Comparison of ENCODE assay signal across 8 cellular contexts in the genomic region with DNA sequence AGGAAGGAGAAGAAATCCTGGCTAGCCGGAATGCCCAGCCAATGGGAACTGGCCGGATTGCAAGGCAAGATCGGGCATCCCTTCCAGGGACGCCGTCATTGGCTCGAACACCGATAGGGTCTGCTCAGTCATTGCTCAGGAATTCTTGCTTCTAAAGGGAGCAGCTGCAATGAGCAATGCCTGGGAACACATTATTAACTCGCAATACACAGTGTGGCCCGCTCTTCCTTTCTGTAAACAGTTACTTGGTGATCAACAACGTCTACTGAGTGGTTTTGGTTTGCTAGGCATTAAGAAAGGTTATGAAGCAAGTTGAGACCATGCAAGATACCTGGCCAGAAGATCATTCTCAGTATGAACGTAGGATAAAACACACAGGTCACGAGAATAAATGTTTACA.
DNase-seq lines count a peak whose midpoint lies in the region; ATAC-seq and TF ChIP-seq lines count a peak whose summit lies in the region.

No MANE protein-coding gene starts in this region.

- TF ChIP-seq CTCF in CD4-positive, alpha-beta T cell (IDR thresholded peaks at IDR 0.05) = no peak
- no peak for TF ChIP-seq CTCF in lower lobe of right lung (IDR thresholded peaks at IDR 0.05)

- H3K27me3 Mint-ChIP-seq in CD4-positive, alpha-beta T cell = no peaks in the 10 kb centered on the region

- DNase-seq in CD4-positive, alpha-beta T cell = no peak
- DNase-seq in astrocyte of the hippocampus (ENCODE audit: low read depth, low spot score) (peak; percentile 96), lower lobe of right lung (peak; percentile 69), pons (ENCODE audit: low spot score) (no peak), NCI-H524 treated with DMSO at 0.1 percent for 48 hours (lab: John Stamatoyannopoulos, UW) (no peak), NCI-H510A treated with DMSO at 0.1 percent for 48 hours (lab: John Stamatoyannopoulos, UW) (no peak)
- DNase-seq in activated CD4-positive, CD25-positive, alpha-beta regulatory T cell treated with anti-CD3 and anti-CD28 coated beads, Interleukin-2, amount 50 U/mL, for 72 hours = no peak

- peak; percentile 20 for ATAC-seq in CD4-positive, alpha-beta T cell (ENCODE audit: poor library complexity)
- ATAC-seq in HG03108 (IDR thresholded peaks at IDR 0.05; ENCODE audit: unreplicated experiment) = peak; percentile 37
- peak; percentile 88 to 89 for ATAC-seq in lower lobe of right lung

- no peak overlapping the region for H3K4me3 ChIP-seq in lower lobe of right lung

- H3K27ac Mint-ChIP-seq in CD4-positive, alpha-beta T cell = peak overlapping the region; percentile 65

- CTCF ChIA-PET in CD4-positive, alpha-beta T cell (lab: Charles Lee) = no interaction called here

- no peaks in the 10 kb centered on the region for H3K36me3 Mint-ChIP-seq in CD4-positive, alpha-beta T cell (ENCODE audit: low read depth)

- intact Hi-C loops in CD4-positive, alpha-beta T cell (cut with DNase I, micrococcal nuclease) = no loop called here
- intact Hi-C loops in lower lobe of right lung (cut with DNase I) = loop anchor here (10.0 kb wide), 1 partner anchor 165 kb away; a partner anchor contains a TSS

- H3K4me1 ChIP-seq in lower lobe of right lung = peaks cover 37% of the 10 kb centered on the region

- no peaks in the 10 kb centered on the region for H3K9me3 Mint-ChIP-seq in CD4-positive, alpha-beta T cell

- peaks cover 39% of the 10 kb centered on the region for H3K4me1 Mint-ChIP-seq in CD4-positive, alpha-beta T cell (ENCODE audit: low read depth)

- no peaks in the 10 kb centered on the region for H3K9me3 ChIP-seq in CD4-positive, alpha-beta T cell (ENCODE audit: control insufficient read depth, low read length)
- H3K9me3 ChIP-seq in lower lobe of right lung = no peaks in the 10 kb centered on the region

- POLR2A ChIA-PET in CD4-positive, alpha-beta T cell (lab: Charles Lee) = interaction anchor here (0.6 to 1.6 kb wide), 3 partner anchors 9 to 1116 kb away, joined by 3 to 13 read pairs (median 11); a partner anchor contains a TSS

- H3K4me3 Mint-ChIP-seq in CD4-positive, alpha-beta T cell = peak overlapping the region; percentile 0

- H3K27ac ChIP-seq in CD4-positive, alpha-beta T cell (ENCODE audit: low read depth, low read length) = no peak overlapping the region
- H3K27ac ChIP-seq in lower lobe of right lung = peak overlapping the region; percentile 63

- H3K36me3 ChIP-seq in lower lobe of right lung = no peaks in the 10 kb centered on the region

- no peaks in the 10 kb centered on the region for H3K27me3 ChIP-seq in CD4-positive, alpha-beta T cell (ENCODE audit: control insufficient read depth, insufficient read depth, low read length)
- H3K27me3 ChIP-seq in lower lobe of right lung (ENCODE audit: low read depth) = no peaks in the 10 kb centered on the region

Comparison
In these comparisons a context has a peak if more than half of its experiments do, and no peak if none do; other contexts are left out.
1. ATAC-seq: peak in every context shown above with its lines; median percentile 88 in lower lobe of right lung; 37 in HG03108; 20 in CD4-positive, alpha-beta T cell.
2. DNase-seq: peak in astrocyte of the hippocampus (single experiment) and lower lobe of right lung (single experiment); none in CD4-positive, alpha-beta T cell (0 of 10), pons (single experiment), NCI-H524 treated with DMSO at 0.1 percent for 48 hours (single experiment), NCI-H510A treated with DMSO at 0.1 percent for 48 hours (single experiment) and activated CD4-positive, CD25-positive, alpha-beta regulatory T cell treated with anti-CD3 and anti-CD28 coated beads, Interleukin-2, amount 50 U/mL, for 72 hours (single experiment).